In the genomic region with DNA sequence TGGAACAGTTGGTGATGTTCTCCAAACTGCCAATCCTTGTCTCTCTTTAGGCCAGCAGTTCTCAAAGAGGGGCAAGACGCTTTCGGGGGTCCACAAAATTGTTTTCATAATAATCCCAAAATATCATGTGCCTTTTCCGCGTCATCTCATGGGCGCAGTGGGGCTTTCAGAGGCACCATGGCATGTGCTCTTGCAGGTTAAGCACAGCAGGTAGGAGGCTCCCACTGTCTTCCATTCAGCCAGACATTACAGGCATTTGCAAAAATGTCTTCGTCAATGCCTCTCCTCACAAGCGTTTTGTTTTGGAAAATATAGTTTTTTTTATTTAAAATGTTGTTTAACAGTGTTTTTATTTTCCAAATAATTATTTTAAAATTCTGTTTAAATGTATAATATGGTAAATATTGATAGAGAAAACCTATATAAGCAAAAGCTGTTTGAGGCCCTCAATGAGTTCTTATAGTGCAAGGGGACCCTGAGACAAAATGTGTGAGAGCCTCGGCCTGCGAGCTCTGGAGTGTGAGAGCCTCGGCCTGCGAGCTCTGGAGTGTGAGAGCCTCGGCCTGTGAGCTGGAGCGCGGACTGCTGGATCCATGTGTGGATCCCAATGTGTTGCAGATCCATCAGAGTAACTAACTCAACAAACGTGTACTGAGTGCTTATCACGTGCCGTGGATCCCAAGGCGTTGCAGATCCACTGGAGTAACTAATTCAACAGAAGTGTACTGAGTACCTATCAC, we compare ENCODE assay signal across 16 cellular contexts.
"Had no signal": no experiment of that assay in that cellular context is flagged by ENCODE, and none has a peak within 500 bp of the region (broad histone marks: within the 10 kb centered on the region; RNA-seq: fewer than 3 reads in every experiment).

No MANE protein-coding gene starts in this region.

- ATAC-seq: activated CD8-positive, alpha-beta T cell treated with anti-CD3 and anti-CD28 coated beads, Interleukin-2, amount 10 ng/mL, durations not matched to agents 7 days and 5 days; gastroesophageal sphincter; heart right ventricle; stimulated activated memory B cell treated with anti-CD40 and anti-IgM and Interleukin-4, amounts not matched to agents 10 μg/mL and 1 μg/mL and 100 μg/mL, for 72 hours had no signal

- H3K27ac Mint-ChIP-seq: activated CD8-positive, alpha-beta T cell treated with anti-CD3 and anti-CD28 coated beads, Interleukin-2, amount 10 ng/mL, durations not matched to agents 7 days and 5 days; activated T-helper 1 cell treated with anti-CD3 and anti-CD28 coated beads, Interleukin-12 subunit alpha, Interleukin-12 subunit beta, Interleukin-2, Interleukin-4 antibody, amounts not matched to agents 30 ng/mL and 10 ng/mL and 1 ng/mL, durations not matched to agents 14 hours and 24 hours and 36 hours; memory B cell; stimulated activated memory B cell treated with anti-CD40 and anti-IgM and Interleukin-4, amounts not matched to agents 10 μg/mL and 1 μg/mL and 100 μg/mL, for 72 hours; T-helper 1 cell treated with Interleukin-12 subunit alpha and Interleukin-12 subunit beta and Interleukin-4 antibody, amounts not matched to agents 30 μg/mL and 1 μg/mL, for 36 hours had no signal

- H3K4me3 Mint-ChIP-seq: activated CD8-positive, alpha-beta T cell treated with anti-CD3 and anti-CD28 coated beads, Interleukin-2, amount 10 ng/mL, durations not matched to agents 7 days and 5 days; activated T-helper 1 cell treated with anti-CD3 and anti-CD28 coated beads, Interleukin-12 subunit alpha, Interleukin-12 subunit beta, Interleukin-2, Interleukin-4 antibody, amounts not matched to agents 30 ng/mL and 10 ng/mL and 1 ng/mL, durations not matched to agents 14 hours and 24 hours and 36 hours; memory B cell; nephron; stimulated activated memory B cell treated with anti-CD40 and anti-IgM and Interleukin-4, amounts not matched to agents 10 μg/mL and 1 μg/mL and 100 μg/mL, for 72 hours; T-helper 1 cell treated with Interleukin-12 subunit alpha and Interleukin-12 subunit beta and Interleukin-4 antibody, amounts not matched to agents 30 μg/mL and 1 μg/mL, for 36 hours had no signal

- H3K27me3 Mint-ChIP-seq: stimulated activated memory B cell treated with anti-CD40 and anti-IgM and Interleukin-4, amounts not matched to agents 10 μg/mL and 1 μg/mL and 100 μg/mL, for 72 hours had no signal

- H3K4me3 ChIP-seq: dorsolateral prefrontal cortex, gastroesophageal sphincter, heart right ventricle, left ventricle myocardium inferior, sigmoid colon, tibial artery, vagina had no signal

- DNase-seq: activated CD4-positive, alpha-beta T cell treated with anti-CD3 and anti-CD28 coated beads for 4 hours; activated CD8-positive, alpha-beta memory T cell treated with anti-CD3 and anti-CD28 coated beads, Interleukin-2, amount 50 U/mL, for 48 hours; activated CD8-positive, alpha-beta T cell treated with anti-CD3 and anti-CD28 coated beads, Interleukin-2, amount 10 ng/mL, durations not matched to agents 7 days and 5 days; dorsolateral prefrontal cortex; heart right ventricle; left ventricle myocardium inferior; sigmoid colon; stimulated activated CD4-positive, alpha-beta T cell treated with anti-CD3 and anti-CD28 coated beads, Interleukin-2, amount 100 ng/mL, for 24 hours; tibial artery had no signal

- H3K9me3 ChIP-seq: gastroesophageal sphincter, left ventricle myocardium inferior, sigmoid colon, vagina had no signal

- H3K9me3 Mint-ChIP-seq: activated T-helper 1 cell treated with anti-CD3 and anti-CD28 coated beads, Interleukin-12 subunit alpha, Interleukin-12 subunit beta, Interleukin-2, Interleukin-4 antibody, amounts not matched to agents 30 ng/mL and 10 ng/mL and 1 ng/mL, durations not matched to agents 14 hours and 24 hours and 36 hours; T-helper 1 cell treated with Interleukin-12 subunit alpha and Interleukin-12 subunit beta and Interleukin-4 antibody, amounts not matched to agents 30 μg/mL and 1 μg/mL, for 36 hours had no signal

- H3K27me3 ChIP-seq: dorsolateral prefrontal cortex, gastroesophageal sphincter, heart right ventricle, sigmoid colon, tibial artery, vagina had no signal

- H3K27ac ChIP-seq: dorsolateral prefrontal cortex, gastroesophageal sphincter, left ventricle myocardium inferior, sigmoid colon, tibial artery, vagina had no signal
